25 cellular contexts compared by ENCODE assay signal in genomic region chr5:150661821-150662596, GRCh38. TPM values are rescaled to one million over a fixed set of nuclear protein-coding genes. Genes with fewer than 3 reads are reported as not detected.
"Had no signal": no experiment of that assay in that cellular context is flagged by ENCODE, and none has a peak within 500 bp of the region (broad histone marks: within the 10 kb centered on the region; RNA-seq: fewer than 3 reads in every experiment).

No MANE protein-coding gene starts in this region.

- H3K27ac Mint-ChIP-seq: activated CD4-positive, alpha-beta T cell treated with anti-CD3 and anti-CD28 coated beads, Interleukin-2, amount 10 ng/mL, durations not matched to agents 7 days and 5 days; activated CD8-positive, alpha-beta T cell treated with anti-CD3 and anti-CD28 coated beads, Interleukin-2, amount 10 ng/mL, durations not matched to agents 7 days and 5 days; activated naive CD8-positive, alpha-beta T cell; activated T-helper 1 cell treated with anti-CD3 and anti-CD28 coated beads, Interleukin-12 subunit alpha, Interleukin-12 subunit beta, Interleukin-2, Interleukin-4 antibody, amounts not matched to agents 30 ng/mL and 10 ng/mL and 1 ng/mL, durations not matched to agents 14 hours and 24 hours and 36 hours; memory B cell; stimulated activated memory B cell treated with anti-CD40 and anti-IgM and Interleukin-4, amounts not matched to agents 10 μg/mL and 1 μg/mL and 100 μg/mL, for 72 hours; T-cell; T-helper 2 cell treated with Interferon-gamma antibody and Interleukin-4, amounts not matched to agents 5 μg/mL and 100 μg/mL, for 36 hours had no signal

- H3K27ac ChIP-seq: adrenal gland, breast epithelium, colonic mucosa, epithelial cell of prostate, neutrophil, pancreas, right lobe of liver, stomach, suprapubic skin, vagina, WERI-Rb-1 had no signal

- DNase-seq: activated CD4-positive, alpha-beta T cell treated with anti-CD3 and anti-CD28 coated beads, Interleukin-2, amount 10 ng/mL, durations not matched to agents 7 days and 5 days; activated CD4-positive, CD25-positive, alpha-beta regulatory T cell treated with anti-CD3 and anti-CD28 coated beads, Interleukin-2, amount 50 U/mL, for 72 hours; activated CD8-positive, alpha-beta T cell treated with anti-CD3 and anti-CD28 coated beads, Interleukin-2, amount 10 ng/mL, durations not matched to agents 7 days and 5 days; colonic mucosa; pancreas; small intestine; stomach; T-cell; WERI-Rb-1 had no signal

- H3K36me3 ChIP-seq: adrenal gland, ascending aorta, breast epithelium, colonic mucosa, neutrophil, pancreas, right lobe of liver, stomach, suprapubic skin, tibial nerve, vagina, WERI-Rb-1 had no signal

- H3K36me3 Mint-ChIP-seq: activated naive CD8-positive, alpha-beta T cell; memory B cell; stimulated activated memory B cell treated with anti-CD40 and anti-IgM and Interleukin-4, amounts not matched to agents 10 μg/mL and 1 μg/mL and 100 μg/mL, for 72 hours; T-cell had no signal

- H3K4me3 Mint-ChIP-seq: activated CD4-positive, alpha-beta T cell treated with anti-CD3 and anti-CD28 coated beads, Interleukin-2, amount 10 ng/mL, durations not matched to agents 7 days and 5 days; activated CD8-positive, alpha-beta T cell treated with anti-CD3 and anti-CD28 coated beads, Interleukin-2, amount 10 ng/mL, durations not matched to agents 7 days and 5 days; activated naive CD8-positive, alpha-beta T cell; activated T-helper 1 cell treated with anti-CD3 and anti-CD28 coated beads, Interleukin-12 subunit alpha, Interleukin-12 subunit beta, Interleukin-2, Interleukin-4 antibody, amounts not matched to agents 30 ng/mL and 10 ng/mL and 1 ng/mL, durations not matched to agents 14 hours and 24 hours and 36 hours; memory B cell; stimulated activated memory B cell treated with anti-CD40 and anti-IgM and Interleukin-4, amounts not matched to agents 10 μg/mL and 1 μg/mL and 100 μg/mL, for 72 hours; T-cell; T-helper 2 cell treated with Interferon-gamma antibody and Interleukin-4, amounts not matched to agents 5 μg/mL and 100 μg/mL, for 36 hours had no signal

- H3K4me1 ChIP-seq: breast epithelium, colonic mucosa, pancreas had no signal

- H3K9me3 Mint-ChIP-seq: activated CD4-positive, alpha-beta T cell treated with anti-CD3 and anti-CD28 coated beads, Interleukin-2, amount 10 ng/mL, durations not matched to agents 7 days and 5 days; activated T-helper 1 cell treated with anti-CD3 and anti-CD28 coated beads, Interleukin-12 subunit alpha, Interleukin-12 subunit beta, Interleukin-2, Interleukin-4 antibody, amounts not matched to agents 30 ng/mL and 10 ng/mL and 1 ng/mL, durations not matched to agents 14 hours and 24 hours and 36 hours; memory B cell; stimulated activated memory B cell treated with anti-CD40 and anti-IgM and Interleukin-4, amounts not matched to agents 10 μg/mL and 1 μg/mL and 100 μg/mL, for 72 hours; T-cell; T-helper 2 cell treated with Interferon-gamma antibody and Interleukin-4, amounts not matched to agents 5 μg/mL and 100 μg/mL, for 36 hours had no signal

- FAIRE-seq: pancreas, small intestine, TTC549 had no signal

- H3K27me3 ChIP-seq: adrenal gland, ascending aorta, breast epithelium, colonic mucosa, pancreas, right lobe of liver, stomach, suprapubic skin, tibial nerve, vagina had no signal

- ATAC-seq: activated CD8-positive, alpha-beta T cell treated with anti-CD3 and anti-CD28 coated beads, Interleukin-2, amount 10 ng/mL, durations not matched to agents 7 days and 5 days; pancreas; right lobe of liver; stimulated activated memory B cell treated with anti-CD40 and anti-IgM and Interleukin-4, amounts not matched to agents 10 μg/mL and 1 μg/mL and 100 μg/mL, for 72 hours; T-cell had no signal

- H3K4me3 ChIP-seq: adrenal gland, ascending aorta, breast epithelium, colonic mucosa, pancreas, right lobe of liver, stomach, suprapubic skin, vagina had no signal

- H3K9me3 ChIP-seq: adrenal gland, ascending aorta, breast epithelium, colonic mucosa, neutrophil, pancreas, right lobe of liver, stomach, suprapubic skin, tibial nerve, vagina had no signal

RNA-seq across cellular contexts. Expression of gene MYOZ3, which starts 1.0 kb away (rescaled TPM):
- total RNA-seq: activated CD8-positive, alpha-beta T cell treated with anti-CD3 and anti-CD28 coated beads, Interleukin-2, amount 10 ng/mL, durations not matched to agents 7 days and 5 days; mononuclear cell; T-cell; vagina had no signal

RNA-seq across cellular contexts. Expression of gene SYNPO, which starts 21.5 kb away (rescaled TPM):
- total RNA-seq: activated T-helper 1 cell treated with anti-CD3 and anti-CD28 coated beads, Interleukin-12 subunit alpha, Interleukin-12 subunit beta, Interleukin-2, Interleukin-4 antibody, amounts not matched to agents 30 ng/mL and 10 ng/mL and 1 ng/mL, durations not matched to agents 14 hours and 24 hours and 36 hours had no signal
